Comparison of ENCODE assay signal across 19 cellular contexts in genomic region chr7:30973791-30974604, GRCh38. TPM values are rescaled to one million over a fixed set of nuclear protein-coding genes. Genes with fewer than 3 reads are reported as not detected.
DNase-seq lines count a peak whose midpoint lies in the region; ATAC-seq, FAIRE-seq and TF ChIP-seq lines count a peak whose summit lies in the region.
"Had no signal": no experiment of that assay in that cellular context is flagged by ENCODE, and none has a peak within 500 bp of the region (broad histone marks: within the 10 kb centered on the region; RNA-seq: fewer than 3 reads in every experiment).

No MANE protein-coding gene starts in this region.

- H3K27me3 Mint-ChIP-seq in T-helper 17 cell, result peaks cover 59% of the 10 kb centered on the region

- H3K27ac Mint-ChIP-seq in T-helper 17 cell, result peak overlapping the region; percentile 68
- H3K27ac Mint-ChIP-seq: activated naive CD4-positive, alpha-beta T cell treated with anti-CD3 and anti-CD28 coated beads, Interleukin-2, amount 50 U/mL, for 72 hours; HFFc6; mesothelial cell of epicardium had no signal

- no peak overlapping the region for H3K4me3 Mint-ChIP-seq in T-helper 17 cell
- H3K4me3 Mint-ChIP-seq: CD4-positive, CD25-positive, alpha-beta regulatory T cell; HFFc6; mesothelial cell of epicardium; naive thymus-derived CD8-positive, alpha-beta T cell had no signal

- no peaks in the 10 kb centered on the region for H3K9me3 ChIP-seq in T-helper 17 cell (ENCODE audit: control insufficient read depth, low read length, poor library complexity, severe bottlenecking)
- H3K9me3 ChIP-seq: ovary, right lobe of liver had no signal

- peak; percentile 1 for DNase-seq in stimulated activated CD4-positive, alpha-beta T cell treated with anti-CD3 and anti-CD28 coated beads, Interleukin-4, amount 100 ng/mL, for 24 hours
- DNase-seq in stimulated activated CD4-positive, alpha-beta T cell treated with anti-CD3 and anti-CD28 coated beads, Interleukin-1b, Interleukin-23, amount 100 ng/mL, for 48 hours, result no peak
- DNase-seq in T-helper 17 cell, result no peak
- DNase-seq in mesenteric fat pad (ENCODE audit: low spot score), result peak; percentile 76
- no peak for DNase-seq in urothelium cell line (ENCODE audit: low spot score)
- DNase-seq in GM10248 (ENCODE audit: extremely low spot score), result no peak
- DNase-seq: central memory CD4-positive, alpha-beta T cell; HFFc6; NCI-H2171 had no signal

- TF ChIP-seq CTCF in GM10248 (IDR thresholded peaks at IDR 0.05; ENCODE audit: control extremely low read depth, extremely low read depth, low read depth, missing control alignments), result no peak

- POLR2A ChIA-PET in GM10248 (lab: Yijun Ruan, JAX), result no interaction called here

- peaks cover 6% of the 10 kb centered on the region for H3K4me1 Mint-ChIP-seq in T-helper 17 cell
- H3K4me1 Mint-ChIP-seq: mesothelial cell of epicardium; naive thymus-derived CD8-positive, alpha-beta T cell had no signal

- peak; percentile 71 for FAIRE-seq in urothelium cell line (lab: Jason Lieb, UNC)

- H3K36me3 Mint-ChIP-seq in T-helper 17 cell (ENCODE audit: low read depth), result peaks cover 6% of the 10 kb centered on the region
- H3K36me3 Mint-ChIP-seq: activated naive CD4-positive, alpha-beta T cell treated with anti-CD3 and anti-CD28 coated beads, Interleukin-2, amount 50 U/mL, for 72 hours; CD4-positive, CD25-positive, alpha-beta regulatory T cell; mesothelial cell of epicardium; naive thymus-derived CD8-positive, alpha-beta T cell had no signal

- no peak for ATAC-seq in T-helper 17 cell
- ATAC-seq in HG02970 (IDR thresholded peaks at IDR 0.05; ENCODE audit: low FRiP score, unreplicated experiment), result no peak
- ATAC-seq in HG03175 (IDR thresholded peaks at IDR 0.05; ENCODE audit: unreplicated experiment), result no peak

- CTCF ChIA-PET in GM10248 (lab: Yijun Ruan, JAX), result interaction anchor here (0.8 to 8.8 kb wide), 25 partner anchors 8 to 765 kb away, joined by 3 to 63 read pairs (median 4); partner anchors contain the start of gene GHRHR

RNA-seq across cellular contexts. Expression of gene GHRHR, which starts 10.2 kb away (rescaled TPM):
- total RNA-seq in T-helper 17 cell, result not detected
- not detected for total RNA-seq in mesenteric fat pad
- total RNA-seq: activated naive CD4-positive, alpha-beta T cell treated with anti-CD3 and anti-CD28 coated beads, Interleukin-2, amount 50 U/mL, for 72 hours; CD4-positive, CD25-positive, alpha-beta regulatory T cell; HepG2; HFFc6; left colon; mesothelial cell of epicardium; naive thymus-derived CD8-positive, alpha-beta T cell; ovary had no signal

Comparison
In these comparisons a context has a peak if more than half of its experiments do, and no peak if none do; other contexts are left out.
1. DNase-seq: peak in stimulated activated CD4-positive, alpha-beta T cell treated with anti-CD3 and anti-CD28 coated beads, Interleukin-4, amount 100 ng/mL, for 24 hours (single experiment) and mesenteric fat pad (single experiment); none in stimulated activated CD4-positive, alpha-beta T cell treated with anti-CD3 and anti-CD28 coated beads, Interleukin-1b, Interleukin-23, amount 100 ng/mL, for 48 hours (single experiment), T-helper 17 cell (0 of 3), urothelium cell line (single experiment) and GM10248 (single experiment).